15 cellular contexts compared by ENCODE assay signal in genomic region chr22:20781272-20781990, GRCh38. TPM values are rescaled to one million over a fixed set of nuclear protein-coding genes. Genes with fewer than 3 reads are reported as not detected.
DNase-seq lines count a peak whose midpoint lies in the region; ATAC-seq and TF ChIP-seq lines count a peak whose summit lies in the region.
"Had no signal": no experiment of that assay in that cellular context is flagged by ENCODE, and none has a peak within 500 bp of the region (broad histone marks: within the 10 kb centered on the region; RNA-seq: fewer than 3 reads in every experiment).

No MANE protein-coding gene starts in this region.

- peak overlapping the region; percentile 72 for H3K4me2 ChIP-seq in PC-3 (ENCODE audit: low read length)

- H3F3A ChIP-seq in PC-3 (ENCODE audit: low read length, unreplicated experiment) = peaks cover 9% of the 10 kb centered on the region

- no peaks in the 10 kb centered on the region for H3K79me2 ChIP-seq in PC-3 (ENCODE audit: low read length)

- no peaks in the 10 kb centered on the region for H3K36me3 ChIP-seq in PC-3 (ENCODE audit: low read depth, low read length)

- H2AFZ ChIP-seq in PC-3 (ENCODE audit: low read length) = no peak overlapping the region

- H4K20me1 ChIP-seq in PC-3 (ENCODE audit: low read length) = no peaks in the 10 kb centered on the region

- H3K27me3 ChIP-seq in PC-3 (ENCODE audit: low read length) = no peaks in the 10 kb centered on the region
- H3K27me3 ChIP-seq: dorsolateral prefrontal cortex had no signal

- no TSS peak for BruUV-seq in PC-3 (replicated peaks; lab: Mats Ljungman, UMichigan)

- no peak overlapping the region for H3K4me3 ChIP-seq in PC-3 (ENCODE audit: low read length)
- H3K4me3 ChIP-seq in fibroblast of mammary gland (ENCODE audit: control insufficient read depth, low read depth, low read length) = no peak overlapping the region
- H3K4me3 ChIP-seq: GM12878 had no signal

- CTCF ChIA-PET in PC-3 (lab: Charles Lee) = no interaction called here

- ATAC-seq in PC-3 (no peak), HG02852 (IDR thresholded peaks at IDR 0.05; ENCODE audit: unreplicated experiment) (no peak), GM18517 (IDR thresholded peaks at IDR 0.05; ENCODE audit: unreplicated experiment) (no peak)
- ATAC-seq in stimulated activated naive CD8-positive, alpha-beta T cell treated with anti-CD3 and anti-CD28 coated beads, Interleukin-15, Interleukin-2, amounts not matched to agents 100 U/mL and 50 U/mL, for 24 hours = peak; percentile 83
- ATAC-seq: GM12878 had no signal

- intact Hi-C loops in PC-3 (cut with micrococcal nuclease) = no loop called here

- peak overlapping the region; percentile 64; the same call in 1 of the 2 replicates for H3K9ac ChIP-seq in PC-3 (ENCODE audit: low read length)

- H3K9me3 ChIP-seq in PC-3 (ENCODE audit: low read length) = no peaks in the 10 kb centered on the region

- TF ChIP-seq CTCF in PC-3 (conservative IDR thresholded peaks at IDR 0.05; ENCODE audit: low read depth, low read length) = no peak
- no peak for TF ChIP-seq CTCF in fibroblast of mammary gland (conservative IDR thresholded peaks at IDR 0.05; ENCODE audit: control insufficient read depth, insufficient read depth, low read depth, low read length)

- H3K9me2 ChIP-seq in PC-3 (replicated peaks; ENCODE audit: low read length) = no peaks in the 10 kb centered on the region

- POLR2A ChIA-PET in PC-3 (lab: Charles Lee; ENCODE audit: unreplicated experiment) = no interaction called here

- H3K27ac ChIP-seq in PC-3 (ENCODE audit: low read length) = peak overlapping the region; percentile 95

- H3K4me1 ChIP-seq in PC-3 (ENCODE audit: insufficient read depth, low read length) = peaks cover 73% of the 10 kb centered on the region

- peak; percentile 40 for DNase-seq in activated naive CD4-positive, alpha-beta T cell treated with Interleukin-2 at 50 U/mL for 16 hours
- no peak for DNase-seq in activated naive CD4-positive, alpha-beta T cell (lab: John Stamatoyannopoulos, UW)
- DNase-seq in PC-3 (peak; percentile 63), fibroblast of mammary gland (ENCODE audit: low read depth) (peak; percentile 49), T1000 (lab: John Stamatoyannopoulos, UW) (no peak)
- peak; percentile 26 for DNase-seq in stimulated activated naive CD8-positive, alpha-beta T cell treated with anti-CD3 and anti-CD28 coated beads, Interleukin-15, Interleukin-2, amounts not matched to agents 100 U/mL and 50 U/mL, for 24 hours
- DNase-seq: AML-193, amniotic stem cell, DMS79, naive B cell, NCI-H526 treated with DMSO at 0.1 percent for 48 hours had no signal

RNA-seq across cellular contexts. Expression of gene SERPIND1, which starts 7.5 kb away (rescaled TPM):
- 2.9 and 3.0 TPM in 2 replicates for total RNA-seq in PC-3 (2014; rRNA removed)

Comparison
In these comparisons a context has a peak if more than half of its experiments do, and no peak if none do; other contexts are left out.
1. DNase-seq: peak in activated naive CD4-positive, alpha-beta T cell treated with Interleukin-2 at 50 U/mL for 16 hours (single experiment), PC-3 (single experiment), fibroblast of mammary gland (single experiment) and stimulated activated naive CD8-positive, alpha-beta T cell treated with anti-CD3 and anti-CD28 coated beads, Interleukin-15, Interleukin-2, amounts not matched to agents 100 U/mL and 50 U/mL, for 24 hours (single experiment); none in activated naive CD4-positive, alpha-beta T cell (0 of 4) and T1000 (single experiment).